ENCODE assay signal across 16 cellular contexts in genomic region chr10:44306147-44306710, GRCh38.
DNase-seq lines count a peak whose midpoint lies in the region; ATAC-seq and TF ChIP-seq lines count a peak whose summit lies in the region.
"Had no signal": no experiment of that assay in that cellular context is flagged by ENCODE, and none has a peak within 500 bp of the region (broad histone marks: within the 10 kb centered on the region; RNA-seq: fewer than 3 reads in every experiment).

No MANE protein-coding gene starts in this region.

- no peaks in the 10 kb centered on the region for H3K4me1 ChIP-seq in mammary epithelial cell (ENCODE audit: insufficient read depth, low read length)

- DNase-seq in MCF 10A (ENCODE audit: unreplicated experiment) (peak; percentile 56), mammary epithelial cell (no peak), astrocyte of the spinal cord (ENCODE audit: low read depth, low spot score) (peak; percentile 64), immature natural killer cell (no peak), NCI-H526 (lab: John Stamatoyannopoulos, UW) (no peak), HT-29 (ENCODE audit: low spot score) (no peak)
- no peak for DNase-seq in activated T-helper 2 cell treated with anti-CD3 and anti-CD28 coated beads, Interferon-gamma antibody, Interleukin-2, Interleukin-4, amounts not matched to agents 10 μg/mL and 5 μg/mL and 100 μg/mL, durations not matched to agents 14 hours and 24 hours and 36 hours (ENCODE audit: low spot score)
- DNase-seq: activated CD4-positive, alpha-beta memory T cell treated with anti-CD3 and anti-CD28 coated beads, Interleukin-2, amount 10 ng/mL, durations not matched to agents 7 days and 5 days; activated gamma-delta T cell treated with Interleukin-2 at 50 U/mL for 16 hours; NCI-H1417; NCI-H510A had no signal

- H3K27me3 ChIP-seq in mammary epithelial cell (ENCODE audit: insufficient read depth, low read length), result no peaks in the 10 kb centered on the region

- H3K9ac ChIP-seq in mammary epithelial cell (ENCODE audit: insufficient read depth, low read length), result no peak overlapping the region

- intact Hi-C loops in MCF 10A (cut with micrococcal nuclease), result loop anchor here (2.0 to 10.0 kb wide), 2 partner anchors 111 to 559 kb away; no protein-coding TSS in a partner anchor
- intact Hi-C loops in mammary epithelial cell (cut with micrococcal nuclease), result loop anchor here (5.0 kb wide), 1 partner anchor 551 kb away; no protein-coding TSS in a partner anchor
- intact Hi-C loops in activated T-helper 2 cell treated with anti-CD3 and anti-CD28 coated beads, Interferon-gamma antibody, Interleukin-2, Interleukin-4, amounts not matched to agents 10 μg/mL and 5 μg/mL and 100 μg/mL, durations not matched to agents 14 hours and 24 hours and 36 hours (cut with micrococcal nuclease), result no loop called here

- ATAC-seq in HG02623 (IDR thresholded peaks at IDR 0.05; ENCODE audit: unreplicated experiment), result no peak
- ATAC-seq: Panc1 had no signal

- no peak overlapping the region for H3K4me2 ChIP-seq in mammary epithelial cell (ENCODE audit: insufficient read depth, low read depth, low read length)
- H3K4me2 ChIP-seq: A549 had no signal

- 62% methylated on average over 4 of the region's 4 CpGs for WGBS in mammary epithelial cell (ENCODE audit: low coverage, missing lambda C conversion rate)

- H3K9me3 Mint-ChIP-seq in MCF 10A (ENCODE audit: unreplicated experiment) (peaks cover 12% of the 10 kb centered on the region), immature natural killer cell (no peaks in the 10 kb centered on the region)
- no peaks in the 10 kb centered on the region for H3K9me3 Mint-ChIP-seq in activated T-helper 2 cell treated with anti-CD3 and anti-CD28 coated beads, Interferon-gamma antibody, Interleukin-2, Interleukin-4, amounts not matched to agents 10 μg/mL and 5 μg/mL and 100 μg/mL, durations not matched to agents 14 hours and 24 hours and 36 hours
- H3K9me3 Mint-ChIP-seq: activated CD4-positive, alpha-beta memory T cell treated with anti-CD3 and anti-CD28 coated beads, Interleukin-2, amount 10 ng/mL, durations not matched to agents 7 days and 5 days; T-helper 2 cell treated with Interferon-gamma antibody and Interleukin-4, amounts not matched to agents 5 μg/mL and 100 μg/mL, for 36 hours had no signal

- H3K27ac Mint-ChIP-seq in MCF 10A (ENCODE audit: low read depth, unreplicated experiment) (no peak overlapping the region), immature natural killer cell (peak overlapping the region in 4 of 6 donors; percentile 4 to 77 (median 60))
- H3K27ac Mint-ChIP-seq in activated T-helper 2 cell treated with anti-CD3 and anti-CD28 coated beads, Interferon-gamma antibody, Interleukin-2, Interleukin-4, amounts not matched to agents 10 μg/mL and 5 μg/mL and 100 μg/mL, durations not matched to agents 14 hours and 24 hours and 36 hours, result no peak overlapping the region
- H3K27ac Mint-ChIP-seq: activated CD4-positive, alpha-beta memory T cell treated with anti-CD3 and anti-CD28 coated beads, Interleukin-2, amount 10 ng/mL, durations not matched to agents 7 days and 5 days; T-helper 2 cell treated with Interferon-gamma antibody and Interleukin-4, amounts not matched to agents 5 μg/mL and 100 μg/mL, for 36 hours had no signal

- H3K4me1 Mint-ChIP-seq in MCF 10A (ENCODE audit: insufficient read depth, unreplicated experiment) (peaks cover 12% of the 10 kb centered on the region), immature natural killer cell (peaks cover 27 to 42% of the 10 kb centered on the region in 2 donors)
- H3K4me1 Mint-ChIP-seq in activated T-helper 2 cell treated with anti-CD3 and anti-CD28 coated beads, Interferon-gamma antibody, Interleukin-2, Interleukin-4, amounts not matched to agents 10 μg/mL and 5 μg/mL and 100 μg/mL, durations not matched to agents 14 hours and 24 hours and 36 hours (ENCODE audit: low read depth), result peaks cover 2% of the 10 kb centered on the region

- POLR2A ChIA-PET in MCF 10A (lab: Yijun Ruan, JAX), result no interaction called here

- no TSS peak for BruUV-seq in MCF 10A (replicated peaks; lab: Mats Ljungman, UMichigan)
- BruUV-seq in mammary epithelial cell (replicated peaks; lab: Mats Ljungman, UMichigan), result no TSS peak

- CTCF ChIA-PET in MCF 10A (lab: Yijun Ruan, JAX) (interaction anchor here (0.7 kb wide), 1 partner anchor 113 kb away, joined by 4 read pairs; no protein-coding TSS in a partner anchor), mammary epithelial cell (lab: Charles Lee; ENCODE audit: low non-redundant PET) (no interaction called here)

- in situ Hi-C loops in mammary epithelial cell (cut with MboI; ENCODE audit: low sequenced_read_pairs in 2 of 2), result no loop called here
- in situ Hi-C loops in astrocyte of the spinal cord (cut with HindIII; ENCODE audit: low sequenced_read_pairs), result no loop called here

- H3K4me3 Mint-ChIP-seq in MCF 10A (ENCODE audit: unreplicated experiment) (no peak overlapping the region), immature natural killer cell (no peak overlapping the region)
- H3K4me3 Mint-ChIP-seq in activated T-helper 2 cell treated with anti-CD3 and anti-CD28 coated beads, Interferon-gamma antibody, Interleukin-2, Interleukin-4, amounts not matched to agents 10 μg/mL and 5 μg/mL and 100 μg/mL, durations not matched to agents 14 hours and 24 hours and 36 hours (ENCODE audit: low read depth), result no peak overlapping the region
- H3K4me3 Mint-ChIP-seq: activated CD4-positive, alpha-beta memory T cell treated with anti-CD3 and anti-CD28 coated beads, Interleukin-2, amount 10 ng/mL, durations not matched to agents 7 days and 5 days; T-helper 2 cell treated with Interferon-gamma antibody and Interleukin-4, amounts not matched to agents 5 μg/mL and 100 μg/mL, for 36 hours had no signal

- no peak for TF ChIP-seq CTCF in MCF 10A (IDR thresholded peaks at IDR 0.05; ENCODE audit: unreplicated experiment)
- TF ChIP-seq CTCF in mammary epithelial cell (conservative IDR thresholded peaks at IDR 0.05 in 1 of 2, IDR thresholded peaks at IDR 0.05 in 1 of 2; ENCODE audit: extremely low read depth in 1 of 2, insufficient read depth in 1 of 2, low read depth in 1 of 2, low read length in 2 of 2), result no peak
- TF ChIP-seq CTCF in astrocyte of the spinal cord (IDR thresholded peaks at IDR 0.05; ENCODE audit: low read depth, low read length), result no peak

- peaks cover 5% of the 10 kb centered on the region for H3K9me3 ChIP-seq in mammary epithelial cell (replicated peaks; ENCODE audit: insufficient read depth, low read length)
- H3K9me3 ChIP-seq: suprapubic skin had no signal

- no peak overlapping the region for H3K4me3 ChIP-seq in mammary epithelial cell (replicated peaks in 1 of 3; ENCODE audit: insufficient read depth in 1 of 3, low read depth in 2 of 3, low read length in 3 of 3)
- no peak overlapping the region for H3K4me3 ChIP-seq in astrocyte of the spinal cord (ENCODE audit: low read depth, low read length)
- H3K4me3 ChIP-seq: A549, suprapubic skin had no signal

- dilution Hi-C loops in mammary epithelial cell (cut with HindIII; ENCODE audit: low sequenced_read_pairs), result loop anchor here (5.0 kb wide), 1 partner anchor 41 kb away; no protein-coding TSS in a partner anchor

- H3K79me2 ChIP-seq in mammary epithelial cell (ENCODE audit: insufficient read depth, low read length), result no peaks in the 10 kb centered on the region

- no peak overlapping the region for H2AFZ ChIP-seq in mammary epithelial cell (ENCODE audit: low read depth, low read length)

- H4K20me1 ChIP-seq in mammary epithelial cell (ENCODE audit: insufficient read depth, low read length), result no peaks in the 10 kb centered on the region

- H3K27me3 Mint-ChIP-seq in MCF 10A (ENCODE audit: insufficient read depth, unreplicated experiment), result peaks cover 14% of the 10 kb centered on the region
- peaks cover 9 to 15% (median 9%) of the 10 kb centered on the region in 3 donors for H3K27me3 Mint-ChIP-seq in immature natural killer cell (ENCODE audit: low read depth in 3 of 3)
- peaks cover 3% of the 10 kb centered on the region for H3K27me3 Mint-ChIP-seq in activated T-helper 2 cell treated with anti-CD3 and anti-CD28 coated beads, Interferon-gamma antibody, Interleukin-2, Interleukin-4, amounts not matched to agents 10 μg/mL and 5 μg/mL and 100 μg/mL, durations not matched to agents 14 hours and 24 hours and 36 hours (ENCODE audit: low read depth)

- no peaks in the 10 kb centered on the region for H3K36me3 ChIP-seq in mammary epithelial cell (ENCODE audit: insufficient read depth, low read length)
- H3K36me3 ChIP-seq: suprapubic skin had no signal

- H3K36me3 Mint-ChIP-seq in MCF 10A (ENCODE audit: insufficient read depth, unreplicated experiment) (no peaks in the 10 kb centered on the region), immature natural killer cell (no peaks in the 10 kb centered on the region)
- H3K36me3 Mint-ChIP-seq in activated T-helper 2 cell treated with anti-CD3 and anti-CD28 coated beads, Interferon-gamma antibody, Interleukin-2, Interleukin-4, amounts not matched to agents 10 μg/mL and 5 μg/mL and 100 μg/mL, durations not matched to agents 14 hours and 24 hours and 36 hours (ENCODE audit: low read depth), result no peaks in the 10 kb centered on the region

- no peak overlapping the region for H3K27ac ChIP-seq in mammary epithelial cell (ENCODE audit: insufficient read depth, low read depth, low read length)
- H3K27ac ChIP-seq: A549, suprapubic skin had no signal

Comparison
In these comparisons a context has a peak if more than half of its experiments do, and no peak if none do; other contexts are left out.
1. DNase-seq: peak in MCF 10A (single experiment) and astrocyte of the spinal cord (single experiment); none in mammary epithelial cell (single experiment), immature natural killer cell (0 of 3), activated T-helper 2 cell treated with anti-CD3 and anti-CD28 coated beads, Interferon-gamma antibody, Interleukin-2, Interleukin-4, amounts not matched to agents 10 μg/mL and 5 μg/mL and 100 μg/mL, durations not matched to agents 14 hours and 24 hours and 36 hours (single experiment), NCI-H526 (0 of 2) and HT-29 (single experiment).
2. H3K27ac Mint-ChIP-seq: peak in immature natural killer cell (4 of 6); none in MCF 10A (single experiment) and activated T-helper 2 cell treated with anti-CD3 and anti-CD28 coated beads, Interferon-gamma antibody, Interleukin-2, Interleukin-4, amounts not matched to agents 10 μg/mL and 5 μg/mL and 100 μg/mL, durations not matched to agents 14 hours and 24 hours and 36 hours (single experiment).